Comparison of ENCODE assay signal across 10 cellular contexts in the genomic region with DNA sequence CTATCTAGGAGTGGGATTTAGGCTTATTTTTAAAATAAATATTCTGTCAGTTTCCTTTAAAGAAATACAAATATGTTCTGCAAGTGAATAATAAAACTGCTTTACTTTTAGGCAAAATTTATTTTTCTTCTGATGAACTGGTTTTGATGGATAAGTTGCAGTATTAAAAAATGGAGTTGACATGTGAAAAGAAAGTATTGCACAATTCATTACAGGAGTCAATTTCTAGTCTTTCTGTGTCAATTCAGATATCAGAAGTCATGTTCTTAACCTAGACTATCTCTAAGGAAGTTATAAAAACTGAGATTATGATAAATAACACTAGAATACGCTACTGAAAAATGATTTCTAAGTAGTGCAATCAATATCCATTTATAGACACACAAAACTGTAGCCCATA.
"Had no signal": no experiment of that assay in that cellular context is flagged by ENCODE, and none has a peak within 500 bp of the region (broad histone marks: within the 10 kb centered on the region; RNA-seq: fewer than 3 reads in every experiment).

No MANE protein-coding gene starts in this region.

- FAIRE-seq: H54 had no signal

- H2AFZ ChIP-seq: GM23248, GM23338 had no signal

- H3K9me3 ChIP-seq: HAP-1 had no signal

- H3K4me1 ChIP-seq: HAP-1 had no signal

- H3K36me3 ChIP-seq: HAP-1 had no signal

- H3K4me3 ChIP-seq: GM23248, GM23338, HAP-1 had no signal

- H3K27ac ChIP-seq: GM23248 had no signal

- H3K9ac ChIP-seq: GM23248 had no signal

- ATAC-seq: GM23338, HCT116 had no signal

- DNase-seq: GM23248, GOT3, H7, H9, HCEC 1CT, HFFc6 had no signal

- H3K4me2 ChIP-seq: GM23338 had no signal
